20 cellular contexts compared by ENCODE assay signal in the genomic region with DNA sequence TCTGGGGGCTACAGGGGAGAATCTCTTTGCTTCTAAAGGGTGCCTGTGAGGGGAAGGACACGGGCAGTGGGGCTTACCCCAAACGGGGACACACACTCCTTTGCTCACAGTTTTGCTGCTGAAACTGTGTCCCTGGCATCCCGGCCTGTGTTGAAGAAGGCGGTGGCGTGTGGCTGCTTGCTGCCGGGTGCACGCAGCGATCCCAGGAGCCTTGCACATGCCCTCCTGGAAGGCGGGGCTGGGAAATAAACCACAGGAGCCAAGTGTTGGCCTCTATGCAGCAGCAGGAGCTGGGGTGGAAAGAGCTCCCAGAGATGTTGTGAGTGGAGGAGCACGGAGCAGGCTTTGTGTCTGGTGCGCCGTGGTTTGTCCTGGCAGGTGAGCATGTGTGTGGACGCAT.
DNase-seq lines count a peak whose midpoint lies in the region; ATAC-seq, FAIRE-seq and TF ChIP-seq lines count a peak whose summit lies in the region.
"Had no signal": no experiment of that assay in that cellular context is flagged by ENCODE, and none has a peak within 500 bp of the region (broad histone marks: within the 10 kb centered on the region; RNA-seq: fewer than 3 reads in every experiment).

No MANE protein-coding gene starts in this region.

- intact Hi-C loops in left colon (cut with DNase I, micrococcal nuclease), result loop anchor here in 1 of 2 donors (10.0 kb wide), 1 partner anchor 119 kb away; no protein-coding TSS in a partner anchor

- H2BK5ac ChIP-seq in neuronal stem cell (ENCODE audit: low read length), result no peak overlapping the region

- H3K4me1 ChIP-seq in neuronal stem cell (ENCODE audit: control insufficient read depth in 2 of 2, insufficient read depth in 1 of 2, low read depth in 1 of 2, low read length in 2 of 2), result peaks cover 17 to 35% of the 10 kb centered on the region in 2 donors

- no CpG with 5 or more reads among the region's 13 CpGs for WGBS in neuronal stem cell (ENCODE audit: extremely low coverage in 2 of 2, insufficient read length in 2 of 2, insufficient replicate concordance in 1 of 2), 2 donors

- H3K4ac ChIP-seq in neuronal stem cell (ENCODE audit: low read length), result no peak overlapping the region

- H2BK15ac ChIP-seq in neuronal stem cell (ENCODE audit: low read length), result no peak overlapping the region

- H3K27me3 Mint-ChIP-seq in activated naive CD8-positive, alpha-beta T cell treated with anti-CD3 and anti-CD28 coated beads, Interleukin-2, amount 50 U/mL, for 24 hours, result peaks cover 10% of the 10 kb centered on the region
- H3K27me3 Mint-ChIP-seq in T-helper 17 cell, result peaks cover 44% of the 10 kb centered on the region

- no peak overlapping the region for H4K8ac ChIP-seq in neuronal stem cell (ENCODE audit: low read depth, low read length)

- no peaks in the 10 kb centered on the region for H3K79me1 ChIP-seq in neuronal stem cell (ENCODE audit: low read depth, low read length)

- H3K36me3 Mint-ChIP-seq in activated naive CD8-positive, alpha-beta T cell treated with anti-CD3 and anti-CD28 coated beads, Interleukin-2, amount 50 U/mL, for 24 hours (ENCODE audit: low read depth), result no peaks in the 10 kb centered on the region
- peaks cover 2% of the 10 kb centered on the region for H3K36me3 Mint-ChIP-seq in T-helper 17 cell (ENCODE audit: low read depth)
- H3K36me3 Mint-ChIP-seq: CD8-positive, alpha-beta T cell had no signal

- H3K36me3 ChIP-seq in bronchial epithelial cell (ENCODE audit: control insufficient read depth, insufficient read depth, low read length) (no peaks in the 10 kb centered on the region), neuronal stem cell (replicated peaks in 1 of 2; ENCODE audit: control insufficient read depth in 2 of 2, insufficient read depth in 2 of 2, low read length in 2 of 2) (no peaks in the 10 kb centered on the region)
- H3K36me3 ChIP-seq: BLaER1 treated with 17β-estradiol and CSF1 and Interleukin-3, amounts not matched to agents 10 nM and 100 nM; HAP-1 had no signal

- peak overlapping the region; percentile 13 for H3K18ac ChIP-seq in neuronal stem cell (ENCODE audit: low read length)

- FAIRE-seq in bronchial epithelial cell (lab: Jason Lieb, UNC), result no peak
- FAIRE-seq: GM12878, GM19239 had no signal

- DNase-seq in NCI-H2171 treated with DMSO at 0.1 percent for 48 hours (lab: John Stamatoyannopoulos, UW), result peak; percentile 39
- DNase-seq in bronchial epithelial cell (ENCODE audit: low read depth), result peak; percentile 6
- peak in 1 of 2 donors; percentile 34 for DNase-seq in left colon
- DNase-seq in neuronal stem cell (ENCODE audit: low spot score), result no peak
- DNase-seq in activated naive CD8-positive, alpha-beta T cell treated with anti-CD3 and anti-CD28 coated beads, Interleukin-2, amount 50 U/mL, for 24 hours, result no peak
- DNase-seq in central memory CD4-positive, alpha-beta T cell, result no peak
- DNase-seq in T-helper 17 cell, result no peak
- no peak for DNase-seq in ureter (ENCODE audit: low spot score)
- DNase-seq: Calu3; CD8-positive, alpha-beta T cell; DMS79 treated with DMSO at 0.1 percent for 48 hours; GF-D8; GM23248; IMR-90 had no signal

- no peak for TF ChIP-seq CTCF in bronchial epithelial cell (IDR thresholded peaks at IDR 0.05; ENCODE audit: insufficient read depth, low read length, severe bottlenecking)

- peak; percentile 70 for ATAC-seq in left colon
- ATAC-seq in activated naive CD8-positive, alpha-beta T cell treated with anti-CD3 and anti-CD28 coated beads, Interleukin-2, amount 50 U/mL, for 24 hours, result no peak
- ATAC-seq in T-helper 17 cell, result no peak
- ATAC-seq: CD8-positive, alpha-beta T cell; GM12878 had no signal

- H4K91ac ChIP-seq in neuronal stem cell (ENCODE audit: low read depth, low read length, poor library complexity), result peak overlapping the region; percentile 59

- H3K4me3 Mint-ChIP-seq in activated naive CD8-positive, alpha-beta T cell treated with anti-CD3 and anti-CD28 coated beads, Interleukin-2, amount 50 U/mL, for 24 hours, result no peak overlapping the region
- H3K4me3 Mint-ChIP-seq in T-helper 17 cell, result no peak overlapping the region
- H3K4me3 Mint-ChIP-seq: B cell; CD8-positive, alpha-beta T cell had no signal

- peak overlapping the region; percentile 77 for H2AK5ac ChIP-seq in neuronal stem cell (ENCODE audit: low read depth, low read length)

- no peak overlapping the region for H2BK12ac ChIP-seq in neuronal stem cell (ENCODE audit: low read length)

- no peak overlapping the region for H3K27ac ChIP-seq in neuronal stem cell (replicated peaks; ENCODE audit: low read length)
- H3K27ac ChIP-seq: BLaER1 treated with 17β-estradiol and CSF1 and Interleukin-3, amounts not matched to agents 10 nM and 100 nM; GM23248; HL-60 had no signal

- H3K4me3 ChIP-seq in bronchial epithelial cell (ENCODE audit: low read depth, low read length), result no peak overlapping the region
- H3K4me3 ChIP-seq in neuronal stem cell (ENCODE audit: low read length in 2 of 2), result no peak overlapping the region
- H3K4me3 ChIP-seq: BLaER1 treated with 17β-estradiol and CSF1 and Interleukin-3, amounts not matched to agents 10 nM and 100 nM; GM12878; GM23248; HAP-1 had no signal

- no peaks in the 10 kb centered on the region for H3K9me3 ChIP-seq in neuronal stem cell (replicated peaks in 1 of 2; ENCODE audit: control insufficient read depth in 2 of 2, insufficient read depth in 1 of 2, low read depth in 1 of 2, low read length in 2 of 2)
- no peaks in the 10 kb centered on the region for H3K9me3 ChIP-seq in T-helper 17 cell (ENCODE audit: control insufficient read depth, low read length, poor library complexity, severe bottlenecking)
- H3K9me3 ChIP-seq: BLaER1 treated with 17β-estradiol and CSF1 and Interleukin-3, amounts not matched to agents 10 nM and 100 nM; HAP-1 had no signal

- no peak overlapping the region for H3K9ac ChIP-seq in neuronal stem cell (ENCODE audit: low read depth, low read length, poor library complexity)
- H3K9ac ChIP-seq: BLaER1 treated with 17β-estradiol and CSF1 and Interleukin-3, amounts not matched to agents 10 nM and 100 nM; GM23248 had no signal

- peaks cover 2% of the 10 kb centered on the region for H3K27me3 ChIP-seq in bronchial epithelial cell (ENCODE audit: control insufficient read depth, insufficient read depth, low read length)
- H3K27me3 ChIP-seq in neuronal stem cell (ENCODE audit: control insufficient read depth in 3 of 3, insufficient read depth in 3 of 3, low read depth in 1 of 3, low read length in 3 of 3), result no peaks in the 10 kb centered on the region

- H3K23ac ChIP-seq in neuronal stem cell (ENCODE audit: low read depth, low read length, poor library complexity), result peak overlapping the region; percentile 82

- no peak overlapping the region for H3K14ac ChIP-seq in neuronal stem cell (ENCODE audit: low read length)

- H3K4me1 Mint-ChIP-seq in activated naive CD8-positive, alpha-beta T cell treated with anti-CD3 and anti-CD28 coated beads, Interleukin-2, amount 50 U/mL, for 24 hours, result peaks cover 2% of the 10 kb centered on the region
- peaks cover 6% of the 10 kb centered on the region for H3K4me1 Mint-ChIP-seq in T-helper 17 cell

- no peak overlapping the region for H3K4me2 ChIP-seq in neuronal stem cell (ENCODE audit: insufficient read depth, low read length, poor library complexity, severe bottlenecking)
- H3K4me2 ChIP-seq: BLaER1 treated with 17β-estradiol and CSF1 and Interleukin-3, amounts not matched to agents 10 nM and 100 nM had no signal

- H3K9me3 Mint-ChIP-seq in activated naive CD8-positive, alpha-beta T cell treated with anti-CD3 and anti-CD28 coated beads, Interleukin-2, amount 50 U/mL, for 24 hours, result no peaks in the 10 kb centered on the region
- H3K9me3 Mint-ChIP-seq: CD8-positive, alpha-beta T cell had no signal

- H3K27ac Mint-ChIP-seq in activated naive CD8-positive, alpha-beta T cell treated with anti-CD3 and anti-CD28 coated beads, Interleukin-2, amount 50 U/mL, for 24 hours, result no peak overlapping the region
- no peak overlapping the region for H3K27ac Mint-ChIP-seq in T-helper 17 cell
- H3K27ac Mint-ChIP-seq: B cell; CD8-positive, alpha-beta T cell had no signal

- no peak overlapping the region for H2BK120ac ChIP-seq in neuronal stem cell (ENCODE audit: low read depth, low read length)

- no peak overlapping the region for H2AFZ ChIP-seq in neuronal stem cell (ENCODE audit: low read length)
- H2AFZ ChIP-seq: GM23248 had no signal

Comparison
In these comparisons a context has a peak if more than half of its experiments do, and no peak if none do; other contexts are left out.
1. DNase-seq: peak in NCI-H2171 treated with DMSO at 0.1 percent for 48 hours (single experiment) and bronchial epithelial cell (single experiment); none in neuronal stem cell (single experiment), activated naive CD8-positive, alpha-beta T cell treated with anti-CD3 and anti-CD28 coated beads, Interleukin-2, amount 50 U/mL, for 24 hours (single experiment), central memory CD4-positive, alpha-beta T cell (single experiment), T-helper 17 cell (0 of 3) and ureter (single experiment).